12 cellular contexts compared by ENCODE assay signal in the genomic region with DNA sequence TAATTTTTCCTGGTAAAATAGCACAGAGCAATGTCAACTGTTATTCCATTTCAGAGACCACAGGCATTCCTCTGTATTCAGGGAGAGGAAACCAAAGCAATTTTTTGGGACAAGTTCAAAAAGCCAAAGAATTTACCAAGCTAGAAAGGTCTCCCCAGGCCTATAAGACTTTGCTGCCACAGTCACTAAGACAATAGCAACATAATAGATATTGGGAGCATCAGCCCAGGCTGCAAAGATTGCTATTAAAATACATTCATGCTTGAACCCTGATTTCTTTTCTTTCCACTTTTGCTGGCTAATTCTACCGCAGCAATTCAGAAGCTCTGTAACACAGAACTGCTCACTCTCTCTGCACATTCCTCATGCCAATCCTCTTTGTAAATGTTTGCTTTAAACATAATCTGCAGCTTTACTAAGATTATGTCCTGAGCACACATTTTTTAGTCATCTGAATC.
DNase-seq lines count a peak whose midpoint lies in the region; TF ChIP-seq lines count a peak whose summit lies in the region.
"Had no signal": no experiment of that assay in that cellular context is flagged by ENCODE, and none has a peak within 500 bp of the region (broad histone marks: within the 10 kb centered on the region; RNA-seq: fewer than 3 reads in every experiment).

No MANE protein-coding gene starts in this region.

- no peaks in the 10 kb centered on the region for H4K20me1 ChIP-seq in mammary epithelial cell (ENCODE audit: insufficient read depth, low read length)

- TF ChIP-seq POLR2A in breast epithelium (IDR thresholded peaks at IDR 0.05): no peak
- no peak for TF ChIP-seq POLR2A in vagina (IDR thresholded peaks at IDR 0.05)

- no peak overlapping the region for H3K9ac ChIP-seq in mammary epithelial cell (ENCODE audit: insufficient read depth, low read length)

- no peaks in the 10 kb centered on the region for H3K36me3 ChIP-seq in breast epithelium
- no peaks in the 10 kb centered on the region for H3K36me3 ChIP-seq in mammary epithelial cell (ENCODE audit: insufficient read depth, low read length)
- H3K36me3 ChIP-seq in muscle layer of duodenum (ENCODE audit: control insufficient read depth in 1 of 2, insufficient read depth in 2 of 2, low read length in 2 of 2): no peaks in the 10 kb centered on the region
- no peaks in the 10 kb centered on the region for H3K36me3 ChIP-seq in vagina

- no peaks in the 10 kb centered on the region for H3K9me3 Mint-ChIP-seq in chondrocyte (ENCODE audit: low read depth)
- no peaks in the 10 kb centered on the region for H3K9me3 Mint-ChIP-seq in activated naive CD4-positive, alpha-beta T cell treated with anti-CD3 and anti-CD28 coated beads, Interleukin-2, amount 10 ng/mL, durations not matched to agents 7 days and 5 days

- in situ Hi-C loops in mammary epithelial cell (cut with MboI; ENCODE audit: low sequenced_read_pairs in 2 of 2): loop anchor here in 1 of 2 donors (10.0 kb wide), 1 partner anchor 111 kb away; no protein-coding TSS in a partner anchor

- 0% methylated on average over 1 of the region's 1 CpG for WGBS in mammary epithelial cell (ENCODE audit: low coverage, missing lambda C conversion rate)

- no peaks in the 10 kb centered on the region for H3K27me3 ChIP-seq in breast epithelium
- no peaks in the 10 kb centered on the region for H3K27me3 ChIP-seq in mammary epithelial cell (ENCODE audit: insufficient read depth, low read length)
- no peaks in the 10 kb centered on the region for H3K27me3 ChIP-seq in muscle layer of duodenum (ENCODE audit: low read depth, low read length)
- H3K27me3 ChIP-seq in vagina: no peaks in the 10 kb centered on the region

- H3K27ac Mint-ChIP-seq in chondrocyte (ENCODE audit: unreplicated experiment): peak overlapping the region; percentile 91
- no peak overlapping the region for H3K27ac Mint-ChIP-seq in activated naive CD4-positive, alpha-beta T cell treated with anti-CD3 and anti-CD28 coated beads, Interleukin-2, amount 10 ng/mL, durations not matched to agents 7 days and 5 days

- no peak overlapping the region for H3K4me2 ChIP-seq in mammary epithelial cell (ENCODE audit: insufficient read depth, low read depth, low read length)

- H3K27ac ChIP-seq in breast epithelium (peak overlapping the region; percentile 80 to 86), mammary epithelial cell (ENCODE audit: insufficient read depth, low read depth, low read length) (no peak overlapping the region), muscle layer of duodenum (ENCODE audit: low read length) (peak overlapping the region; percentile 1), vagina (peak overlapping the region; percentile 71)

- H3K79me2 ChIP-seq in mammary epithelial cell (ENCODE audit: insufficient read depth, low read length): no peaks in the 10 kb centered on the region

- no peak for TF ChIP-seq CTCF in breast epithelium (IDR thresholded peaks at IDR 0.05)
- TF ChIP-seq CTCF in mammary epithelial cell (conservative IDR thresholded peaks at IDR 0.05 in 1 of 2, IDR thresholded peaks at IDR 0.05 in 1 of 2; ENCODE audit: extremely low read depth in 1 of 2, insufficient read depth in 1 of 2, low read depth in 1 of 2, low read length in 2 of 2): no peak
- TF ChIP-seq CTCF in chondrocyte (IDR thresholded peaks at IDR 0.05): no peak
- TF ChIP-seq CTCF in vagina (IDR thresholded peaks at IDR 0.05): no peak

- H3K9me3 ChIP-seq in breast epithelium (no peaks in the 10 kb centered on the region), mammary epithelial cell (replicated peaks; ENCODE audit: insufficient read depth, low read length) (no peaks in the 10 kb centered on the region), muscle layer of duodenum (ENCODE audit: control insufficient read depth in 1 of 2, low read length in 2 of 2) (no peaks in the 10 kb centered on the region), vagina (no peaks in the 10 kb centered on the region)

- dilution Hi-C loops in mammary epithelial cell (cut with HindIII; ENCODE audit: low sequenced_read_pairs): loop anchor here (25.0 kb wide), 1 partner anchor 443 kb away; a partner anchor contains a TSS

- H3K4me1 ChIP-seq in breast epithelium (peaks cover 0 to 10% of the 10 kb centered on the region in 2 donors), mammary epithelial cell (ENCODE audit: insufficient read depth, low read length) (peaks cover 22% of the 10 kb centered on the region), muscle layer of duodenum (ENCODE audit: control insufficient read depth in 1 of 2, insufficient read depth in 2 of 2, low read length in 2 of 2) (peaks cover 36 to 84% of the 10 kb centered on the region in 2 donors), vagina (peaks cover 82% of the 10 kb centered on the region)

- no TSS peak for BruUV-seq in mammary epithelial cell (replicated peaks; lab: Mats Ljungman, UMichigan)

- intact Hi-C loops in breast epithelium (cut with DNase I; ENCODE audit: low total_unique reads): no loop called here
- intact Hi-C loops in mammary epithelial cell (cut with micrococcal nuclease): no loop called here
- intact Hi-C loops in vagina (cut with DNase I): loop anchor here (5.0 kb wide), 1 partner anchor 58 kb away; no protein-coding TSS in a partner anchor

- no peak overlapping the region for H3K4me3 ChIP-seq in breast epithelium
- H3K4me3 ChIP-seq in mammary epithelial cell (replicated peaks in 1 of 3; ENCODE audit: insufficient read depth in 1 of 3, low read depth in 2 of 3, low read length in 3 of 3): no peak overlapping the region
- H3K4me3 ChIP-seq in muscle layer of duodenum (ENCODE audit: low read depth in 1 of 2, low read length in 2 of 2): no peak overlapping the region
- H3K4me3 ChIP-seq in vagina: no peak overlapping the region

- H3K27me3 Mint-ChIP-seq in chondrocyte (ENCODE audit: low read depth): no peaks in the 10 kb centered on the region
- peaks cover 16% of the 10 kb centered on the region for H3K27me3 Mint-ChIP-seq in activated naive CD4-positive, alpha-beta T cell treated with anti-CD3 and anti-CD28 coated beads, Interleukin-2, amount 10 ng/mL, durations not matched to agents 7 days and 5 days

- CTCF ChIA-PET in mammary epithelial cell (lab: Charles Lee; ENCODE audit: low non-redundant PET): no interaction called here
- CTCF ChIA-PET in activated naive CD4-positive, alpha-beta T cell treated with anti-CD3 and anti-CD28 coated beads, Interleukin-2, amount 10 ng/mL, durations not matched to agents 7 days and 5 days (lab: Charles Lee): no interaction called here

- H2AFZ ChIP-seq in mammary epithelial cell (ENCODE audit: low read depth, low read length): no peak overlapping the region

- no peak overlapping the region for H3K4me3 Mint-ChIP-seq in chondrocyte (ENCODE audit: unreplicated experiment)
- no peak overlapping the region for H3K4me3 Mint-ChIP-seq in activated naive CD4-positive, alpha-beta T cell treated with anti-CD3 and anti-CD28 coated beads, Interleukin-2, amount 10 ng/mL, durations not matched to agents 7 days and 5 days

- H3K36me3 Mint-ChIP-seq in chondrocyte (ENCODE audit: low read depth): no peaks in the 10 kb centered on the region
- no peaks in the 10 kb centered on the region for H3K36me3 Mint-ChIP-seq in activated naive CD4-positive, alpha-beta T cell treated with anti-CD3 and anti-CD28 coated beads, Interleukin-2, amount 10 ng/mL, durations not matched to agents 7 days and 5 days

- DNase-seq in breast epithelium (ENCODE audit: low spot score in 2 of 2): no peak
- no peak for DNase-seq in mammary epithelial cell
- DNase-seq in chondrocyte (ENCODE audit: low spot score): no peak
- DNase-seq in vagina (ENCODE audit: extremely low spot score in 2 of 2): no peak
- no peak for DNase-seq in DMS79 (lab: John Stamatoyannopoulos, UW)
- DNase-seq in activated naive CD4-positive, alpha-beta T cell treated with anti-CD3 and anti-CD28 coated beads, Interleukin-2, amount 10 ng/mL, durations not matched to agents 7 days and 5 days: no peak
- no peak for DNase-seq in stimulated activated CD4-positive, alpha-beta T cell treated with anti-CD3 and anti-CD28 coated beads, Interleukin-12 subunit alpha, Interleukin-12 subunit beta, amount 100 ng/mL, for 4 hours
- DNase-seq: ACHN; activated T-cell treated with anti-CD3 and anti-CD28 coated beads, Interleukin-2, amount 50 U/mL, for 1 hour; NCI-H1105 treated with DMSO at 0.1 percent for 48 hours; T1000 had no signal

- H3K4me1 Mint-ChIP-seq in chondrocyte (ENCODE audit: low read depth): peaks cover 82% of the 10 kb centered on the region
- H3K4me1 Mint-ChIP-seq in activated naive CD4-positive, alpha-beta T cell treated with anti-CD3 and anti-CD28 coated beads, Interleukin-2, amount 10 ng/mL, durations not matched to agents 7 days and 5 days: peaks cover 7% of the 10 kb centered on the region
